In genomic region chr1:228873714-228874113, GRCh38 we compare ENCODE assay signal across 28 cellular contexts.
"Had no signal": no experiment of that assay in that cellular context is flagged by ENCODE, and none has a peak within 500 bp of the region (broad histone marks: within the 10 kb centered on the region; RNA-seq: fewer than 3 reads in every experiment).

No MANE protein-coding gene starts in this region.

- H3K79me2 ChIP-seq: parathyroid adenoma had no signal

- FAIRE-seq: bronchial epithelial cell, islet of Langerhans had no signal

- H3K27ac Mint-ChIP-seq: activated B cell treated with CpG ODN at 0.5 μM for 24 hours; activated CD8-positive, alpha-beta memory T cell treated with anti-CD3 and anti-CD28 coated beads, Interleukin-2, amount 10 ng/mL, durations not matched to agents 7 days and 5 days; activated CD8-positive, alpha-beta T cell treated with anti-CD3 and anti-CD28 coated beads for 36 hours; activated T-cell treated with anti-CD3 and anti-CD28 coated beads, Interleukin-2, amount 50 U/mL, for 72 hours; T-helper 2 cell treated with Interferon-gamma antibody and Interleukin-4, amounts not matched to agents 5 μg/mL and 100 μg/mL, for 36 hours had no signal

- H3K4me1 Mint-ChIP-seq: activated B cell treated with CpG ODN at 0.5 μM for 24 hours had no signal

- DNase-seq: activated B cell treated with CpG ODN at 0.5 μM for 24 hours; activated CD4-positive, alpha-beta T cell treated with anti-CD3 and anti-CD28 coated beads, Interleukin-2, amount 50 U/mL, for 1 hour; activated CD8-positive, alpha-beta memory T cell treated with anti-CD3 and anti-CD28 coated beads, Interleukin-2, amount 10 ng/mL, durations not matched to agents 7 days and 5 days; activated CD8-positive, alpha-beta T cell treated with anti-CD3 and anti-CD28 coated beads for 36 hours; activated naive CD4-positive, alpha-beta T cell; activated T-cell treated with anti-CD3 and anti-CD28 coated beads for 4 hours; activated T-cell treated with anti-CD3 and anti-CD28 coated beads, Interleukin-2, amount 50 U/mL, for 72 hours; dermis blood vessel endothelial cell; effector CD4-positive, alpha-beta T cell; foreskin keratinocyte; left cardiac atrium; left ventricle myocardium superior; mammary epithelial cell; midbrain; naive thymus-derived CD8-positive, alpha-beta T cell; nucleus accumbens; psoas muscle; stimulated activated CD4-positive, alpha-beta T cell treated with anti-CD3 and anti-CD28 coated beads, Interleukin-2, amount 100 ng/mL, for 48 hours; stimulated activated naive CD4-positive, alpha-beta T cell treated with Interleukin-2 at 50 U/mL for 16 hours; T-helper 1 cell had no signal

- H3K9me3 ChIP-seq: esophagus muscularis mucosa, psoas muscle had no signal

- H3K36me3 ChIP-seq: esophagus muscularis mucosa had no signal

- H3K4me1 ChIP-seq: foreskin keratinocyte, parathyroid adenoma, psoas muscle had no signal

- H3K27me3 Mint-ChIP-seq: activated B cell treated with CpG ODN at 0.5 μM for 24 hours; activated CD8-positive, alpha-beta T cell treated with anti-CD3 and anti-CD28 coated beads for 36 hours; central memory CD8-positive, alpha-beta T cell; naive thymus-derived CD8-positive, alpha-beta T cell had no signal

- H3K36me3 Mint-ChIP-seq: activated CD8-positive, alpha-beta memory T cell treated with anti-CD3 and anti-CD28 coated beads, Interleukin-2, amount 10 ng/mL, durations not matched to agents 7 days and 5 days; activated naive CD4-positive, alpha-beta T cell treated with anti-CD3 and anti-CD28 coated beads, Interleukin-2, amount 50 U/mL, for 72 hours; naive thymus-derived CD8-positive, alpha-beta T cell had no signal

- H2AFZ ChIP-seq: parathyroid adenoma had no signal

- H3K4me3 Mint-ChIP-seq: activated B cell treated with CpG ODN at 0.5 μM for 24 hours; activated CD8-positive, alpha-beta memory T cell treated with anti-CD3 and anti-CD28 coated beads, Interleukin-2, amount 10 ng/mL, durations not matched to agents 7 days and 5 days; activated CD8-positive, alpha-beta T cell treated with anti-CD3 and anti-CD28 coated beads for 36 hours; activated T-cell treated with anti-CD3 and anti-CD28 coated beads, Interleukin-2, amount 50 U/mL, for 72 hours; central memory CD8-positive, alpha-beta T cell; naive thymus-derived CD8-positive, alpha-beta T cell; neural crest cell; T-helper 2 cell treated with Interferon-gamma antibody and Interleukin-4, amounts not matched to agents 5 μg/mL and 100 μg/mL, for 36 hours had no signal

- H3K4me3 ChIP-seq: esophagus muscularis mucosa, psoas muscle had no signal

- ATAC-seq: activated CD8-positive, alpha-beta memory T cell treated with anti-CD3 and anti-CD28 coated beads, Interleukin-2, amount 10 ng/mL, durations not matched to agents 7 days and 5 days; activated CD8-positive, alpha-beta T cell treated with anti-CD3 and anti-CD28 coated beads for 36 hours; activated naive CD4-positive, alpha-beta T cell treated with anti-CD3 and anti-CD28 coated beads, Interleukin-2, amount 50 U/mL, for 72 hours; activated T-cell treated with anti-CD3 and anti-CD28 coated beads, Interleukin-2, amount 50 U/mL, for 72 hours; foreskin keratinocyte; left cardiac atrium; left ventricle myocardium superior; naive thymus-derived CD8-positive, alpha-beta T cell; psoas muscle had no signal

- H3K27ac ChIP-seq: esophagus muscularis mucosa, foreskin keratinocyte, parathyroid adenoma, psoas muscle had no signal

- H3K9ac ChIP-seq: parathyroid adenoma had no signal

- H3K27me3 ChIP-seq: esophagus muscularis mucosa had no signal

- H3K9me3 Mint-ChIP-seq: activated B cell treated with CpG ODN at 0.5 μM for 24 hours; activated CD8-positive, alpha-beta T cell treated with anti-CD3 and anti-CD28 coated beads for 36 hours; activated naive CD4-positive, alpha-beta T cell treated with anti-CD3 and anti-CD28 coated beads, Interleukin-2, amount 50 U/mL, for 72 hours; activated T-cell treated with anti-CD3 and anti-CD28 coated beads, Interleukin-2, amount 50 U/mL, for 72 hours; central memory CD8-positive, alpha-beta T cell; naive thymus-derived CD8-positive, alpha-beta T cell; neural crest cell; T-helper 2 cell treated with Interferon-gamma antibody and Interleukin-4, amounts not matched to agents 5 μg/mL and 100 μg/mL, for 36 hours had no signal
